ENCODE assay signal across 8 cellular contexts in the genomic region with DNA sequence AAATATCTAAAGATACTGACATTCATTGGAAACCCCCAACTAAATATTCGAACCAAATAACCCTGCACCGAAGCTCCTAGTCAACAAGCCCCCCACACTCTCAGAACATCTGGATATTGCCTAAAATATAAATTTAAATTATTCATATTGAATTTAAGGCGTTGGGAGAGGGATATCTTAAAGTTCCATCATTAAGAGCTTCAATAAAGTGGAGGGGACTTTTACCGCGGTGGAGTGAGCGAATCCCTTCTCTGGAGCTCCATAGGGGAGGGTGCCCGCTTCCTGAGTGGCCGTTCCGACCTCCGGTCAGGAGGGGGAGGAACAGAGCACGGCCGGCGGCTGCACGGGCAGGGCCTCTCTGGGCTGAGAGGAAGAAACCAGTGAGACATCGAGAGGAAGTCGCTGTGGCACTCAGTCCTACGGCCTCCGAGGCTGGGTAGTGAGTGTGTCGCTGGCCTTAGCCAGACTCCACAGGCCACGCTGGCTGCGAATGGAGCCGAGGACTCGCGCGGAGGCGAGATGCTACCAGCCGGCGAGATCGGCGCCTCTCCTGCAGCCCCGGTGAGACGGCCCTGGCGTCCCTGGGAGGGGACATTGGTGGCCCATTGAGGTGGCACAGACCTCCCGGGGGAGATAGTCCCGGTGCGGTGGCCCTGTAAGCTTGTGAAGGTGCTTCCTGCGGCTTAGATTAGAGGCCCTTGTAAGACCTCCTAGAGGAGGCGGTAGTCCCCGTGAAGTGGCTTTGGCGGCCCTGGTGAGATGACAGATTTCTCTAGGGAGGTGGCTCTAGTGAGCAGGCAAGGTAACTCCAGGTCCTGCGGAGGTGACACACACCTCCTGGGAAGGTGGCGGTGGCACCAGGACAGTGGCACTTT. TPM values are rescaled to one million over a fixed set of nuclear protein-coding genes. Genes with fewer than 3 reads are reported as not detected.
A peak's percentile ranks its signal among the peaks of the same experiment; 100 is the strongest.
DNase-seq lines count a peak whose midpoint lies in the region; FAIRE-seq and TF ChIP-seq lines count a peak whose summit lies in the region.

TSS of gene RINT1 (plus strand) at position 405 of the 875 bp plus-strand sequence. CDS start at position 520, 115 bp downstream.

- H3K36me3 ChIP-seq in stomach smooth muscle (ENCODE audit: control insufficient read depth in 2 of 2, insufficient read depth in 2 of 2, low read length in 2 of 2), result no peaks in the 10 kb centered on the region

- no peaks in the 10 kb centered on the region for H3K27me3 Mint-ChIP-seq in neural crest cell (ENCODE audit: low read depth)

- in situ Hi-C loops in G401 (cut with HindIII; ENCODE audit: low sequenced_read_pairs), result no loop called here

- H3K4me3 ChIP-seq in fibroblast of the aortic adventitia (ENCODE audit: low read depth, low read length) (peak within 1 kb of the TSS; percentile 99), stomach smooth muscle (ENCODE audit: low read length in 2 of 2) (peak within 1 kb of the TSS; percentile 91 to 99)

- H3K4me3 Mint-ChIP-seq in neural crest cell, result peak within 1 kb of the TSS; percentile 96

- TF ChIP-seq POLR2A in H54 (IDR thresholded peaks at IDR 0.05; ENCODE audit: low read depth, low read length), result peak; percentile 99

- peak; percentile 67 for FAIRE-seq in H54 (lab: Jason Lieb, UNC)

- H3K27ac ChIP-seq in stomach smooth muscle (ENCODE audit: low read length), result peak within 1 kb of the TSS; percentile 75

- H3K4me1 ChIP-seq in stomach smooth muscle (ENCODE audit: control insufficient read depth, insufficient read depth, low read length), result peaks cover 10% of the 10 kb centered on the region

- no peaks in the 10 kb centered on the region for H3K27me3 ChIP-seq in stomach smooth muscle (ENCODE audit: control insufficient read depth in 1 of 2, insufficient read depth in 2 of 2, low read length in 2 of 2)

- peak; percentile 94 for DNase-seq in G401 (ENCODE audit: low spot score)
- DNase-seq in H54 (ENCODE audit: insufficient read length, low spot score), result peak; percentile 90
- DNase-seq in LoVo (ENCODE audit: low spot score), result peak; percentile 97
- DNase-seq in SHP77 (lab: John Stamatoyannopoulos, UW), result peak; percentile 83 to 84
- DNase-seq in activated effector memory CD4-positive, alpha-beta T cell treated with Interleukin-2 at 50 U/mL for 16 hours, result peak; percentile 86
- DNase-seq in fibroblast of the aortic adventitia (ENCODE audit: low read depth), result peak; percentile 89
- DNase-seq in neural crest cell (ENCODE audit: low read depth, low spot score), result peak; percentile 93

- H3K4me1 Mint-ChIP-seq in neural crest cell, result peaks cover 19% of the 10 kb centered on the region

- peaks cover 2% of the 10 kb centered on the region for H3K36me3 Mint-ChIP-seq in neural crest cell (ENCODE audit: low read depth)

- peaks cover 2% of the 10 kb centered on the region for H3K9me3 Mint-ChIP-seq in neural crest cell

- H3K9me3 ChIP-seq in stomach smooth muscle (ENCODE audit: control insufficient read depth in 2 of 2, low read length in 2 of 2), result no peaks in the 10 kb centered on the region

- H3K27ac Mint-ChIP-seq in neural crest cell (ENCODE audit: unreplicated experiment), result peak within 1 kb of the TSS; percentile 94

- H3K9ac ChIP-seq in stomach smooth muscle (ENCODE audit: low read length in 2 of 2), result peak within 1 kb of the TSS; percentile 96 to 98

- TF ChIP-seq CTCF in fibroblast of the aortic adventitia (IDR thresholded peaks at IDR 0.05; ENCODE audit: insufficient read depth, low read length) (peak; percentile 82), neural crest cell (conservative IDR thresholded peaks at IDR 0.05) (peak; percentile 77)

RNA-seq across cellular contexts. Expression of gene RINT1, which starts in this region (rescaled TPM):
- total RNA-seq in G401 (2014; rRNA removed; shearing (Covaris generic)), result 5.2 and 8.5 TPM in 2 replicates
- total RNA-seq in fibroblast of the aortic adventitia (ENCODE audit: low replicate concordance), result 10.2 and 18.1 TPM in 2 replicates
- 18.8 and 21.5 TPM in 2 replicates for total RNA-seq in neural crest cell

Comparison
In these comparisons a context has a peak if more than half of its experiments do, and no peak if none do; other contexts are left out.
1. Peak in every context shown above with its lines: DNase-seq, H3K4me3 ChIP-seq and H3K27ac ChIP-seq.